Comparison of ENCODE assay signal across 11 cellular contexts in genomic region chr13:52739468-52740071, GRCh38. TPM values are rescaled to one million over a fixed set of nuclear protein-coding genes. Genes with fewer than 3 reads are reported as not detected.
DNase-seq lines count a peak whose midpoint lies in the region; ATAC-seq, FAIRE-seq and TF ChIP-seq lines count a peak whose summit lies in the region.
"Had no signal": no experiment of that assay in that cellular context is flagged by ENCODE, and none has a peak within 500 bp of the region (broad histone marks: within the 10 kb centered on the region; RNA-seq: fewer than 3 reads in every experiment).

CNMD (minus strand) TSS chr13:52739820; CDS start chr13:52739701, 119 bp downstream.

- intact Hi-C loops in K562 (cut with micrococcal nuclease), result loop anchor here (5.0 kb wide), 1 partner anchor 72 kb away; no protein-coding TSS in a partner anchor

- H3K27me3 ChIP-seq in K562 (ENCODE audit: control insufficient read depth in 2 of 2, insufficient read depth in 2 of 2, low read length in 2 of 2), result peaks cover 0 to 18% of the 10 kb centered on the region in 2 experiments; a peak in 2 of 5 replicates

- no peak for TF ChIP-seq RAD21 in K562 (CRISPR knock-in tag; conservative IDR thresholded peaks at IDR 0.05 in 1 of 2, IDR thresholded peaks at IDR 0.05 in 1 of 2)

- H3K36me3 Mint-ChIP-seq in stimulated activated naive B cell treated with anti-CD40 and anti-IgM and Interleukin-4, amounts not matched to agents 10 μg/mL and 1 μg/mL and 100 μg/mL, for 72 hours, result no peaks in the 10 kb centered on the region

- peaks cover 8 to 10% of the 10 kb centered on the region in 2 donors for H3K4me1 Mint-ChIP-seq in stimulated activated naive B cell treated with anti-CD40 and anti-IgM and Interleukin-4, amounts not matched to agents 10 μg/mL and 1 μg/mL and 100 μg/mL, for 72 hours

- ATAC-seq in K562 (no peak), GM18861 (IDR thresholded peaks at IDR 0.05; ENCODE audit: unreplicated experiment) (no peak)
- ATAC-seq in stimulated activated naive B cell treated with anti-CD40 and anti-IgM and Interleukin-4, amounts not matched to agents 10 μg/mL and 1 μg/mL and 100 μg/mL, for 72 hours (replicated peaks), result no peak

- WGBS in K562 (ENCODE audit: insufficient coverage, low coverage, missing lambda C conversion rate), result 50% methylated on average over 12 of the region's 34 CpGs

- peak within 1 kb of the TSS in 1 of 2 experiments; percentile 56; a peak in 2 of 4 replicates for H3K9ac ChIP-seq in K562 (ENCODE audit: insufficient read depth in 1 of 2, low read depth in 2 of 2, low read length in 2 of 2)

- H3K9me3 Mint-ChIP-seq in stimulated activated naive B cell treated with anti-CD40 and anti-IgM and Interleukin-4, amounts not matched to agents 10 μg/mL and 1 μg/mL and 100 μg/mL, for 72 hours, result peaks cover 2 to 6% of the 10 kb centered on the region in 2 donors

- no peak for FAIRE-seq in K562 (lab: Jason Lieb, UNC)

- peaks cover 49 to 57% of the 10 kb centered on the region in 2 donors for H3K27me3 Mint-ChIP-seq in stimulated activated naive B cell treated with anti-CD40 and anti-IgM and Interleukin-4, amounts not matched to agents 10 μg/mL and 1 μg/mL and 100 μg/mL, for 72 hours

- H3K9me1 ChIP-seq in K562 (ENCODE audit: control insufficient read depth, insufficient read depth, low read length), result no peaks in the 10 kb centered on the region

- peaks cover 0 to 11% of the 10 kb centered on the region in 2 experiments; a peak in 2 of 5 replicates for H3K4me1 ChIP-seq in K562 (replicated peaks in 1 of 2; ENCODE audit: control insufficient read depth in 2 of 2, insufficient read depth in 2 of 2, low read length in 2 of 2)

- peak within 1 kb of the TSS; percentile 18; the same call in 1 of the 2 replicates for H3K4me3 ChIP-seq in K562

- H3K27ac Mint-ChIP-seq in stimulated activated naive B cell treated with anti-CD40 and anti-IgM and Interleukin-4, amounts not matched to agents 10 μg/mL and 1 μg/mL and 100 μg/mL, for 72 hours, result no peak within 1 kb of the TSS

- H3K79me2 ChIP-seq in K562 (ENCODE audit: control insufficient read depth, insufficient read depth, low read length), result no peaks in the 10 kb centered on the region

- H4K20me1 ChIP-seq in K562 (replicated peaks; ENCODE audit: control insufficient read depth, insufficient read depth, low read length), result no peaks in the 10 kb centered on the region

- in situ Hi-C loops in K562 (cut with MboI), result no loop called here

- no TSS peak for BruUV-seq in K562 (replicated peaks; lab: Mats Ljungman, UMichigan)

- POLR2A ChIA-PET in K562 (lab: Yijun Ruan, JAX), result no interaction called here

- H3K4me2 ChIP-seq in K562 (ENCODE audit: insufficient read depth, low read length), result peak within 1 kb of the TSS; percentile 60

- H3K36me3 ChIP-seq in K562 (ENCODE audit: control insufficient read depth, insufficient read depth, low read length), result no peaks in the 10 kb centered on the region
- H3K36me3 ChIP-seq: WERI-Rb-1 had no signal

- no peaks in the 10 kb centered on the region for H3K9me3 ChIP-seq in K562 (replicated peaks; ENCODE audit: control insufficient read depth, insufficient read depth, low read depth, low read length)

- no peak for TF ChIP-seq POLR2A in K562 (conservative IDR thresholded peaks at IDR 0.05)

- H3K27ac ChIP-seq in K562 (ENCODE audit: extremely low read depth, low read depth, low read length), result no peak within 1 kb of the TSS
- H3K27ac ChIP-seq: 22Rv1, WERI-Rb-1 had no signal

- H3K4me3 Mint-ChIP-seq in stimulated activated naive B cell treated with anti-CD40 and anti-IgM and Interleukin-4, amounts not matched to agents 10 μg/mL and 1 μg/mL and 100 μg/mL, for 72 hours, result peak within 1 kb of the TSS; percentile 77 to 79

- DNase-seq in DMS53 (lab: John Stamatoyannopoulos, UW) (peak; percentile 35), DMS53 treated with DMSO at 0.1 percent for 48 hours (lab: John Stamatoyannopoulos, UW; ENCODE audit: unreplicated experiment) (no peak), K562 (ENCODE audit: extremely low read depth in 1 of 4, low spot score in 3 of 4) (no peak), left kidney (ENCODE audit: low read depth, low spot score) (peak; percentile 49), epidermal melanocyte (ENCODE audit: insufficient read length, low spot score) (no peak), T1000 (lab: John Stamatoyannopoulos, UW) (no peak)
- no peak for DNase-seq in stimulated activated naive B cell treated with anti-CD40 and anti-IgM and Interleukin-4, amounts not matched to agents 10 μg/mL and 1 μg/mL and 100 μg/mL, for 72 hours
- DNase-seq: NCI-H526 treated with DMSO at 0.1 percent for 48 hours, WERI-Rb-1 had no signal

- no peak for TF ChIP-seq CTCF in K562 (IDR thresholded peaks at IDR 0.05 in 2 of 3, conservative IDR thresholded peaks at IDR 0.05 in 1 of 3; ENCODE audit: insufficient read depth in 2 of 3, low read depth in 1 of 3, low read length in 3 of 3)

- no peak for TF ChIP-seq EP300 in K562 (IDR thresholded peaks at IDR 0.05; ENCODE audit: low read length)

- H2AFZ ChIP-seq in K562 (ENCODE audit: low read depth, low read length), result peak within 1 kb of the TSS; percentile 85

- CTCF ChIA-PET in K562 (lab: Yijun Ruan, JAX; ENCODE audit: low intra/inter-chr PET ratio), result no interaction called here

TF ChIP-seq in K562, 482 proteins besides CTCF, POLR2A, EP300 and RAD21:
- TF ChIP-seq RBM22 (IDR thresholded peaks at IDR 0.05; ENCODE audit: low read depth, low read length, poor library complexity, severe bottlenecking), result no peak
- TF ChIP-seq FOS (IDR thresholded peaks at IDR 0.05; ENCODE audit: extremely low read depth, insufficient read length), result no peak
- TF ChIP-seq ZNF830 (CRISPR knock-in tag; IDR thresholded peaks at IDR 0.05), result no peak
- no peak for TF ChIP-seq DPF2 (IDR thresholded peaks at IDR 0.05)
- TF ChIP-seq ZNF347 (CRISPR knock-in tag; IDR thresholded peaks at IDR 0.05; ENCODE audit: low read depth), result no peak
- TF ChIP-seq HDAC1 (IDR thresholded peaks at IDR 0.05), result no peak
- no peak for TF ChIP-seq ZNF592 (IDR thresholded peaks at IDR 0.05)
- no peak for TF ChIP-seq ZNF644 (tag; IDR thresholded peaks at IDR 0.05; ENCODE audit: low read depth)
- no peak for TF ChIP-seq CBFB (CRISPR knock-in tag; IDR thresholded peaks at IDR 0.05)

RNA-seq across cellular contexts. Expression of gene CNMD, which starts in this region (rescaled TPM):
- not detected in 2 replicates for total RNA-seq in K562 (2011; cell fraction: chromatin; rRNA removed; ENCODE audit: low replicate concordance)
- total RNA-seq in K562 (2011; cell fraction: nucleolus; rRNA removed), result not detected in 2 replicates
- total RNA-seq in K562 (2011; cell fraction: nucleoplasm; rRNA removed), result not detected in 2 replicates
- total RNA-seq in K562 (2014; rRNA removed) (not detected in 2 replicates), K562 (2014; rRNA removed; fragmentation: Illumina TruSeq; extraction: Trizol) (not detected in 2 replicates), K562 (2015; rRNA removed; fragmentation: Illumina TruSeq; extraction: Trizol) (not detected in 2 replicates), K562 (2021) (not detected in 2 replicates)
- polyA plus RNA-seq in K562 (2011; rRNA removed) (not detected in 2 replicates), K562 (2014; fragmentation: Illumina TruSeq; extraction: Trizol) (not detected in 2 replicates), K562 (2014; fragmentation: Nextera tagmentation; extraction: Ambion mirVana) (not detected), K562 (2014; rRNA removed) (not detected in 2 replicates)
- polyA plus RNA-seq in K562 (2011; cell fraction: cytosol; rRNA removed), result not detected in 2 replicates
- polyA plus RNA-seq in K562 (2011; cell fraction: nucleus; rRNA removed), result not detected in 2 replicates
- polyA plus RNA-seq in K562 (2012), result not detected in 2 replicates
- polyA minus RNA-seq in K562 (2011; rRNA and poly(A)+ RNA removed), result not detected in 2 replicates
- polyA minus RNA-seq in K562 (2011; cell fraction: cytosol; rRNA and poly(A)+ RNA removed), result not detected in 2 replicates
- not detected in 2 replicates for polyA minus RNA-seq in K562 (2011; cell fraction: nucleus; rRNA and poly(A)+ RNA removed)

Comparison
In these comparisons a context has a peak if more than half of its experiments do, and no peak if none do; other contexts are left out.
1. DNase-seq: peak in DMS53 (single experiment) and left kidney (single experiment); none in DMS53 treated with DMSO at 0.1 percent for 48 hours (single experiment), K562 (0 of 4), stimulated activated naive B cell treated with anti-CD40 and anti-IgM and Interleukin-4, amounts not matched to agents 10 μg/mL and 1 μg/mL and 100 μg/mL, for 72 hours (single experiment), epidermal melanocyte (single experiment) and T1000 (single experiment).